Comparison of ENCODE assay signal across 8 cellular contexts in genomic region chr12:6866920-6867406, GRCh38. TPM values are rescaled to one million over a fixed set of nuclear protein-coding genes. Genes with fewer than 3 reads are reported as not detected.
DNase-seq lines count a peak whose midpoint lies in the region; ATAC-seq, FAIRE-seq and TF ChIP-seq lines count a peak whose summit lies in the region.

No MANE protein-coding gene starts in this region.

- DNase-seq in PC-9 (no peak), endothelial cell of umbilical vein (ENCODE audit: low read depth, low spot score) (no peak), NCI-H510A (lab: John Stamatoyannopoulos, UW) (no peak), EL (no peak), dermis blood vessel endothelial cell (no peak)
- DNase-seq in natural killer cell treated with Interleukin-12 subunit alpha and Interleukin-12 subunit beta and Interleukin-15 and Interleukin-18, amount 100 ng/mL, for 72 hours (ENCODE audit: low spot score) = no peak

- TF ChIP-seq CTCF in DOHH2 (IDR thresholded peaks at IDR 0.05; ENCODE audit: low read depth, low read length, poor library complexity, severe bottlenecking) (no peak), PC-9 (conservative IDR thresholded peaks at IDR 0.05) (no peak), endothelial cell of umbilical vein (IDR thresholded peaks at IDR 0.05; ENCODE audit: extremely low read depth in 1 of 2, insufficient read depth in 1 of 2, low read depth in 1 of 2, low read length in 2 of 2) (no peak)

- no peaks in the 10 kb centered on the region for H3K9me3 Mint-ChIP-seq in natural killer cell treated with Interleukin-12 subunit alpha and Interleukin-12 subunit beta and Interleukin-15 and Interleukin-18, amount 100 ng/mL, for 72 hours

- H3K9me1 ChIP-seq in endothelial cell of umbilical vein (replicated peaks; ENCODE audit: control insufficient read depth, extremely low read depth, insufficient read depth, low read length) = no peaks in the 10 kb centered on the region

- H3K27me3 Mint-ChIP-seq in natural killer cell treated with Interleukin-12 subunit alpha and Interleukin-12 subunit beta and Interleukin-15 and Interleukin-18, amount 100 ng/mL, for 72 hours = no peaks in the 10 kb centered on the region

- peak; percentile 10 for ATAC-seq in GM21786 (IDR thresholded peaks at IDR 0.05; ENCODE audit: unreplicated experiment)
- ATAC-seq in natural killer cell treated with Interleukin-12 subunit alpha and Interleukin-12 subunit beta and Interleukin-15 and Interleukin-18, amount 100 ng/mL, for 72 hours = peak in 1 of 2 donors; percentile 2

- no peaks in the 10 kb centered on the region for H3K9me2 ChIP-seq in DOHH2 (replicated peaks; ENCODE audit: control insufficient read depth, low read length)
- H3K9me2 ChIP-seq in PC-9 (ENCODE audit: insufficient read depth) = no peaks in the 10 kb centered on the region

- H3K79me2 ChIP-seq in DOHH2 (ENCODE audit: control insufficient read depth, low read length) (peaks cover 34% of the 10 kb centered on the region), PC-9 (ENCODE audit: low read depth) (peaks cover 32% of the 10 kb centered on the region), endothelial cell of umbilical vein (ENCODE audit: control insufficient read depth, insufficient read depth, low read length) (peaks cover 34% of the 10 kb centered on the region)

- dilution Hi-C loops in endothelial cell of umbilical vein (cut with MboI; ENCODE audit: extremely low pct_ligation_motif_present, low sequenced_read_pairs) = no loop called here

- FAIRE-seq in endothelial cell of umbilical vein (lab: Jason Lieb, UNC) = no peak

- POLR2A ChIA-PET in PC-9 (lab: Charles Lee; ENCODE audit: unreplicated experiment) (interaction anchor here (0.6 to 1.0 kb wide), 9 partner anchors 14 to 530 kb away, joined by 3 to 20 read pairs (median 5); partner anchors contain the start of gene RNU7-1), endothelial cell of umbilical vein (lab: Charles Lee) (interaction anchor here (0.6 to 2.4 kb wide), 18 partner anchors 8 to 794 kb away, joined by 3 to 48 read pairs (median 4); partner anchors contain the start of genes C12orf57, CDCA3, LRRC23 and MLF2)

- intact Hi-C loops in PC-9 (cut with micrococcal nuclease; ENCODE audit: unreplicated experiment) = loop anchor here (1.0 kb wide), 1 partner anchor 15 kb away; the partner anchor contains the start of gene USP5
- intact Hi-C loops in endothelial cell of umbilical vein (cut with micrococcal nuclease) = no loop called here

- H3K36me3 ChIP-seq in DOHH2 (ENCODE audit: control insufficient read depth, low read length) (peaks cover 91% of the 10 kb centered on the region), PC-9 (ENCODE audit: low read depth) (peaks cover 23% of the 10 kb centered on the region), endothelial cell of umbilical vein (ENCODE audit: control insufficient read depth in 2 of 2, extremely low read depth in 1 of 2, insufficient read depth in 2 of 2, low read length in 2 of 2) (peaks cover 2 to 37% of the 10 kb centered on the region in 2 experiments)

- H3K27ac ChIP-seq in DOHH2 (ENCODE audit: low read depth, low read length) = peak overlapping the region; percentile 14; the same call in 1 of the 2 replicates
- no peak overlapping the region for H3K27ac ChIP-seq in PC-9
- H3K27ac ChIP-seq in endothelial cell of umbilical vein (ENCODE audit: insufficient read depth, low read depth, low read length) = peak overlapping the region; percentile 43

- peak overlapping the region; percentile 84 to 95 for H3K27ac Mint-ChIP-seq in natural killer cell treated with Interleukin-12 subunit alpha and Interleukin-12 subunit beta and Interleukin-15 and Interleukin-18, amount 100 ng/mL, for 72 hours

- no peak for TF ChIP-seq POLR2A in endothelial cell of umbilical vein (IDR thresholded peaks at IDR 0.05; ENCODE audit: low read depth, low read length)

- BruUV-seq in PC-9 (replicated peaks; lab: Mats Ljungman, UMichigan) (no TSS peak), endothelial cell of umbilical vein (replicated peaks; lab: Mats Ljungman, UMichigan) (TSS peak; percentile 45)

- H3F3A ChIP-seq in DOHH2 (ENCODE audit: control insufficient read depth, insufficient read depth) (peaks cover 29% of the 10 kb centered on the region), PC-9 (ENCODE audit: insufficient read depth, low read depth) (peaks cover 64% of the 10 kb centered on the region)

- H3K27me3 ChIP-seq in DOHH2 (ENCODE audit: control insufficient read depth, low read length) (no peaks in the 10 kb centered on the region; the same call in 1 of the 2 replicates), PC-9 (ENCODE audit: insufficient read depth, low read depth) (no peaks in the 10 kb centered on the region), endothelial cell of umbilical vein (ENCODE audit: control insufficient read depth in 2 of 2, insufficient read depth in 2 of 2, low read length in 2 of 2) (no peaks in the 10 kb centered on the region)

- CTCF ChIA-PET in PC-9 (lab: Charles Lee) (interaction anchor here (0.7 to 1.0 kb wide), 2 partner anchors 121 to 144 kb away, joined by 3 read pairs; no protein-coding TSS in a partner anchor), endothelial cell of umbilical vein (lab: Charles Lee) (interaction anchor here (0.8 to 3.2 kb wide), 5 partner anchors 15 to 114 kb away, joined by 3 to 30 read pairs (median 3); partner anchors contain the start of genes CDCA3, MLF2 and USP5)

- peak overlapping the region; percentile 99 for H3K4me3 ChIP-seq in DOHH2 (ENCODE audit: low read length)
- peak overlapping the region; percentile 97; the same call in 1 of the 2 replicates for H3K4me3 ChIP-seq in PC-9
- peak overlapping the region; percentile 32 to 95 (median 45) for H3K4me3 ChIP-seq in endothelial cell of umbilical vein (replicated peaks in 1 of 3; ENCODE audit: insufficient read depth in 1 of 3, low read depth in 1 of 3, low read length in 3 of 3)

- peak overlapping the region; percentile 94 for H3K4me3 Mint-ChIP-seq in natural killer cell treated with Interleukin-12 subunit alpha and Interleukin-12 subunit beta and Interleukin-15 and Interleukin-18, amount 100 ng/mL, for 72 hours

- H4K20me1 ChIP-seq in DOHH2 (ENCODE audit: control insufficient read depth, insufficient read depth, low read depth, low read length) (peaks cover 20% of the 10 kb centered on the region), PC-9 (ENCODE audit: insufficient read depth) (peaks cover 40% of the 10 kb centered on the region), endothelial cell of umbilical vein (replicated peaks; ENCODE audit: control insufficient read depth, extremely low read depth, insufficient read depth, low read length) (no peaks in the 10 kb centered on the region)

- H3K36me3 Mint-ChIP-seq in natural killer cell treated with Interleukin-12 subunit alpha and Interleukin-12 subunit beta and Interleukin-15 and Interleukin-18, amount 100 ng/mL, for 72 hours = peaks cover 15% of the 10 kb centered on the region

- H3K9ac ChIP-seq in endothelial cell of umbilical vein (replicated peaks; ENCODE audit: extremely low read depth, insufficient read depth, low read length) = peak overlapping the region; percentile 57

- H3K9me3 ChIP-seq in DOHH2 (ENCODE audit: control insufficient read depth, insufficient read depth, low read length) (no peaks in the 10 kb centered on the region), PC-9 (ENCODE audit: insufficient read depth, low read depth) (no peaks in the 10 kb centered on the region), endothelial cell of umbilical vein (replicated peaks; ENCODE audit: control insufficient read depth, insufficient read depth, low read length) (no peaks in the 10 kb centered on the region)

- H3K4me1 Mint-ChIP-seq in natural killer cell treated with Interleukin-12 subunit alpha and Interleukin-12 subunit beta and Interleukin-15 and Interleukin-18, amount 100 ng/mL, for 72 hours (ENCODE audit: low read depth in 2 of 2) = peaks cover 38% of the 10 kb centered on the region in 2 donors

- peaks cover 39% of the 10 kb centered on the region for H3K4me1 ChIP-seq in DOHH2 (ENCODE audit: control insufficient read depth, low read length)
- H3K4me1 ChIP-seq in PC-9 (replicated peaks; ENCODE audit: insufficient read depth) = peaks cover 29% of the 10 kb centered on the region
- peaks cover 27% of the 10 kb centered on the region for H3K4me1 ChIP-seq in endothelial cell of umbilical vein (ENCODE audit: control insufficient read depth, extremely low read depth, insufficient read depth, low read length)

- 0 out of 2 replicates have a peak overlapping the region, but pooled peaks have one; percentile 72 for H2AFZ ChIP-seq in PC-9
- peak overlapping the region; percentile 68 for H2AFZ ChIP-seq in endothelial cell of umbilical vein (ENCODE audit: low read depth, low read length)

- H3K4me2 ChIP-seq in DOHH2 (ENCODE audit: low read length) (peak overlapping the region; percentile 88), PC-9 (peak overlapping the region; percentile 79), endothelial cell of umbilical vein (ENCODE audit: insufficient read depth, low read length) (peak overlapping the region; percentile 73)

RNA-seq across cellular contexts. Expression of gene TPI1, which starts 0.4 kb away (rescaled TPM):
- total RNA-seq in PC-9 (2021) = 1,080 and 1,199 TPM in 2 replicates
- 643 and 676 TPM in 2 replicates for total RNA-seq in endothelial cell of umbilical vein
- 1,816 and 2,057 TPM in 2 replicates for polyA plus RNA-seq in endothelial cell of umbilical vein
- 1,485 and 1,791 TPM in 2 replicates for polyA plus RNA-seq in endothelial cell of umbilical vein (2011; cell fraction: cytosol; rRNA removed)
- 885 and 1,074 TPM in 2 replicates for polyA plus RNA-seq in endothelial cell of umbilical vein (2011; cell fraction: nucleus; rRNA removed)
- polyA plus RNA-seq in endothelial cell of umbilical vein (2012) = 716 and 864 TPM in 2 replicates
- 1,234 and 1,344 TPM in 2 replicates for polyA minus RNA-seq in endothelial cell of umbilical vein
- 498 TPM for polyA minus RNA-seq in endothelial cell of umbilical vein (2011; cell fraction: cytosol; rRNA and poly(A)+ RNA removed)
- 180 and 242 TPM in 2 replicates for polyA minus RNA-seq in endothelial cell of umbilical vein (2011; cell fraction: nucleus; rRNA and poly(A)+ RNA removed)
- 1,000 to 10,000 TPM; 1,157 to 1,903 TPM for total RNA-seq in natural killer cell treated with Interleukin-12 subunit alpha and Interleukin-12 subunit beta and Interleukin-15 and Interleukin-18, amount 100 ng/mL, for 72 hours
- total RNA-seq in dermis blood vessel endothelial cell = 625 and 743 TPM in 2 replicates

RNA-seq across cellular contexts. Expression of gene SPSB2, which starts 6.1 kb away (rescaled TPM):
- 28.9 and 30.1 TPM in 2 replicates for total RNA-seq in PC-9 (2021)
- 3.9 and 6.9 TPM in 2 replicates for total RNA-seq in endothelial cell of umbilical vein
- polyA plus RNA-seq in endothelial cell of umbilical vein = 3.8 and 5.6 TPM in 2 replicates
- polyA plus RNA-seq in endothelial cell of umbilical vein (2011; cell fraction: cytosol; rRNA removed) = 3.0 and 3.6 TPM in 2 replicates
- 1.5 and 1.8 TPM in 2 replicates for polyA plus RNA-seq in endothelial cell of umbilical vein (2011; cell fraction: nucleus; rRNA removed)
- polyA plus RNA-seq in endothelial cell of umbilical vein (2012) = 3.3 and 4.1 TPM in 2 replicates
- polyA minus RNA-seq in endothelial cell of umbilical vein = 0.79 and 1.0 TPM in 2 replicates
- 4.4 TPM for polyA minus RNA-seq in endothelial cell of umbilical vein (2011; cell fraction: cytosol; rRNA and poly(A)+ RNA removed)
- 0.58 and 1.2 TPM in 2 replicates for polyA minus RNA-seq in endothelial cell of umbilical vein (2011; cell fraction: nucleus; rRNA and poly(A)+ RNA removed)
- total RNA-seq in natural killer cell treated with Interleukin-12 subunit alpha and Interleukin-12 subunit beta and Interleukin-15 and Interleukin-18, amount 100 ng/mL, for 72 hours = 1 to 10 TPM; 6.0 to 6.9 TPM
- 3.5 and 6.0 TPM in 2 replicates for total RNA-seq in dermis blood vessel endothelial cell

RNA-seq across cellular contexts. Expression of gene USP5, which starts 15.0 kb away (rescaled TPM):
- total RNA-seq in PC-9 (2021) = 267 and 308 TPM in 2 replicates
- 126 and 135 TPM in 2 replicates for total RNA-seq in endothelial cell of umbilical vein
- polyA plus RNA-seq in endothelial cell of umbilical vein = 68.9 and 69.4 TPM in 2 replicates
- 64.7 and 67.7 TPM in 2 replicates for polyA plus RNA-seq in endothelial cell of umbilical vein (2011; cell fraction: cytosol; rRNA removed)
- 125 and 135 TPM in 2 replicates for polyA plus RNA-seq in endothelial cell of umbilical vein (2011; cell fraction: nucleus; rRNA removed)
- polyA plus RNA-seq in endothelial cell of umbilical vein (2012) = 85.0 and 92.6 TPM in 2 replicates
- polyA minus RNA-seq in endothelial cell of umbilical vein = 116 TPM in 2 replicates
- polyA minus RNA-seq in endothelial cell of umbilical vein (2011; cell fraction: cytosol; rRNA and poly(A)+ RNA removed) = 45.7 TPM
- 34.8 and 40.9 TPM in 2 replicates for polyA minus RNA-seq in endothelial cell of umbilical vein (2011; cell fraction: nucleus; rRNA and poly(A)+ RNA removed)
- total RNA-seq in natural killer cell treated with Interleukin-12 subunit alpha and Interleukin-12 subunit beta and Interleukin-15 and Interleukin-18, amount 100 ng/mL, for 72 hours = 100 to 1,000 TPM in 1 of 2 donors, 10 to 100 TPM in 1; 91.7 to 105 TPM
- total RNA-seq in dermis blood vessel endothelial cell = 85.3 and 128 TPM in 2 replicates

RNA-seq across cellular contexts. Expression of gene CDCA3, which starts 15.9 kb away (rescaled TPM):
- total RNA-seq in PC-9 (2021) = 104 and 125 TPM in 2 replicates
- total RNA-seq in endothelial cell of umbilical vein = 44.3 and 44.8 TPM in 2 replicates
- polyA plus RNA-seq in endothelial cell of umbilical vein = 53.5 and 67.2 TPM in 2 replicates
- 53.7 and 54.4 TPM in 2 replicates for polyA plus RNA-seq in endothelial cell of umbilical vein (2011; cell fraction: cytosol; rRNA removed)
- polyA plus RNA-seq in endothelial cell of umbilical vein (2011; cell fraction: nucleus; rRNA removed) = 67.2 and 95.9 TPM in 2 replicates
- 18.0 and 42.1 TPM in 2 replicates for polyA plus RNA-seq in endothelial cell of umbilical vein (2012)
- polyA minus RNA-seq in endothelial cell of umbilical vein = 23.0 and 24.7 TPM in 2 replicates
- polyA minus RNA-seq in endothelial cell of umbilical vein (2011; cell fraction: cytosol; rRNA and poly(A)+ RNA removed) = 68.0 TPM
- polyA minus RNA-seq in endothelial cell of umbilical vein (2011; cell fraction: nucleus; rRNA and poly(A)+ RNA removed) = 22.1 and 29.1 TPM in 2 replicates
- 100 to 1,000 TPM in 1 of 2 donors, 10 to 100 TPM in 1; 40.7 to 105 TPM for total RNA-seq in natural killer cell treated with Interleukin-12 subunit alpha and Interleukin-12 subunit beta and Interleukin-15 and Interleukin-18, amount 100 ng/mL, for 72 hours
- total RNA-seq in dermis blood vessel endothelial cell = 5.6 and 24.0 TPM in 2 replicates

RNA-seq across cellular contexts. Expression of gene GNB3, which starts 26.2 kb away (rescaled TPM):
- total RNA-seq in PC-9 (2021) (not detected in 2 replicates), endothelial cell of umbilical vein (9.4 and 14.6 TPM in 2 replicates), dermis blood vessel endothelial cell (0.28 and 1.0 TPM in 2 replicates)
- 12.0 and 12.6 TPM in 2 replicates for polyA plus RNA-seq in endothelial cell of umbilical vein
- polyA plus RNA-seq in endothelial cell of umbilical vein (2011; cell fraction: cytosol; rRNA removed) = 2.5 and 4.2 TPM in 2 replicates
- polyA plus RNA-seq in endothelial cell of umbilical vein (2011; cell fraction: nucleus; rRNA removed) = 78.5 and 90.7 TPM in 2 replicates
- polyA plus RNA-seq in endothelial cell of umbilical vein (2012) = 10.8 and 12.8 TPM in 2 replicates
- polyA minus RNA-seq in endothelial cell of umbilical vein = 4.0 and 8.6 TPM in 2 replicates
- not detected for polyA minus RNA-seq in endothelial cell of umbilical vein (2011; cell fraction: cytosol; rRNA and poly(A)+ RNA removed)
- polyA minus RNA-seq in endothelial cell of umbilical vein (2011; cell fraction: nucleus; rRNA and poly(A)+ RNA removed) = 14.4 and 18.7 TPM in 2 replicates
- not detected for total RNA-seq in natural killer cell treated with Interleukin-12 subunit alpha and Interleukin-12 subunit beta and Interleukin-15 and Interleukin-18, amount 100 ng/mL, for 72 hours

Comparison
In these comparisons a context has a peak if more than half of its experiments do, and no peak if none do; other contexts are left out.
1. H3K4me3 ChIP-seq: peak in every context shown above with its lines; median percentile 99 in DOHH2; 97 in PC-9; 45 in endothelial cell of umbilical vein.